In the genomic region with DNA sequence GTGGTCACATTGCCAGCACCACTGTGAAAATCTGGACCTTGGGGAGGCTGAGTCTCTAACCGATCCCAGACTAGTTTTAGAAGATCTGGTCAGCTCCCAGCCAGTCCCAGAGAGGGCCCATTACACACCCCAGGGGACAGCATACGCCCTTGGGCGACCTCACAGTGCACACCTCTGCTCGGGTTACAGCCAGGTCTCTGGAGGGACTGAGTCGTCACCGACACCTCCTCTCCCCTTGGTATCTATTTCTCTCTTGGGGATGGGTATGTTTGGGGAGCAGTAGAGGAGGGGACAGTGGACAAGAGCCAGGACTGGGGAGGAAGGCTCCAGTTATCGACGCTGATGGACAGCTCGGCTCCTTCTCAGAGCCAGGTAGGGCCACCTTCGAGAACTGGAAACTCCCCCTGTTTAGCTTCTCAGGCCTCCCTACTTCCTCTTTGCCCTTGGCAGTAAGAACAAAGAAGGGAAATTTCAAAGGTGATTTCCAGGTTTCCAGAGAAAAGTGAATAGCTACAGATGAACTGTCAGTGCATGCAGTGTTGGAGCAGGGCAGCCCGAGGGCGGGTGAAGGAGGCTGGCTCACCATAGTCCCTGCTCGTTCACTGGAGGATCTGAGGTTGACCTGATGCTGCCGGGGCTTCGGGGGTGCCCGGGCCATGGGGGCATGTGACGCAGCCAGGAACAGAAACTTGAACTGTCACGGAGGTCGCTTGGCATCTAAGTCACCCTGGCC, we compare ENCODE assay signal across 8 cellular contexts. TPM values are rescaled to one million over a fixed set of nuclear protein-coding genes. Genes with fewer than 3 reads are reported as not detected.
DNase-seq lines count a peak whose midpoint lies in the region; ATAC-seq, FAIRE-seq and TF ChIP-seq lines count a peak whose summit lies in the region.

No MANE protein-coding gene starts in this region.

- no peak overlapping the region for H3K4me2 ChIP-seq in HepG2 (ENCODE audit: low read depth, low read length)

- TF ChIP-seq POLR2A in HepG2 (IDR thresholded peaks at IDR 0.05; ENCODE audit: insufficient read depth in 1 of 2, low read depth in 2 of 2, low read length in 2 of 2): no peak

- no peak for TF ChIP-seq RAD21 in HepG2 (CRISPR knock-in tag; IDR thresholded peaks at IDR 0.05)

- DNase-seq in CD4-positive, alpha-beta memory T cell: no peak
- DNase-seq in GM19240 (ENCODE audit: insufficient read length, low spot score) (peak; percentile 42), NCI-H69 (lab: John Stamatoyannopoulos, UW) (peak; percentile 11), HepG2 (ENCODE audit: low spot score) (no peak), NCI-H187 (lab: John Stamatoyannopoulos, UW) (no peak), aorta (no peak), GDM1 (lab: John Stamatoyannopoulos, UW) (no peak)

- CTCF ChIA-PET in CD4-positive, alpha-beta memory T cell (lab: Charles Lee; ENCODE audit: partially characterized antibody): interaction anchor here (1.0 to 2.0 kb wide), 3 partner anchors 76 to 238 kb away, joined by 3 to 8 read pairs (median 5); no protein-coding TSS in a partner anchor
- CTCF ChIA-PET in HepG2 (lab: Yijun Ruan, JAX; ENCODE audit: low intra/inter-chr PET ratio, low total read pairs): no interaction called here

- in situ Hi-C loops in HepG2 (cut with HindIII; ENCODE audit: extremely low pct_ligation_motif_present, low pct_unique_long_range_greater_than_20kb): no loop called here

- no peaks in the 10 kb centered on the region for H3K9me3 ChIP-seq in CD4-positive, alpha-beta memory T cell (ENCODE audit: control insufficient read depth in 1 of 2, low read length in 2 of 2)
- H3K9me3 ChIP-seq in HepG2 (ENCODE audit: low read length) (no peaks in the 10 kb centered on the region), aorta (ENCODE audit: control insufficient read depth, low read length) (no peaks in the 10 kb centered on the region)

- 40% methylated on average over 13 of the region's 19 CpGs for WGBS in HepG2 (ENCODE audit: low lambda C conversion rate)
- 66 to 71% methylated on average over 19 of the region's 19 CpGs for WGBS in aorta, 2 donors

- no peaks in the 10 kb centered on the region for H3K36me3 ChIP-seq in CD4-positive, alpha-beta memory T cell (ENCODE audit: insufficient read depth, low read length)
- no peaks in the 10 kb centered on the region for H3K36me3 ChIP-seq in HepG2 (replicated peaks in 1 of 2; ENCODE audit: control insufficient read depth in 1 of 2, insufficient read depth in 2 of 2, low read length in 2 of 2)
- no peaks in the 10 kb centered on the region for H3K36me3 ChIP-seq in aorta (ENCODE audit: control insufficient read depth in 1 of 2, insufficient read depth in 2 of 2, low read length in 1 of 2)

- H3K4me3 Mint-ChIP-seq in CD4-positive, alpha-beta memory T cell: peak overlapping the region in 2 of 8 donors; percentile 36 to 70

- H2AFZ ChIP-seq in HepG2 (ENCODE audit: low read length): no peak overlapping the region

- peak overlapping the region in 5 of 7 donors; percentile 67 to 82 (median 75) for H3K27ac Mint-ChIP-seq in CD4-positive, alpha-beta memory T cell

- H3K27ac ChIP-seq in CD4-positive, alpha-beta memory T cell (ENCODE audit: low read depth, low read length): no peak overlapping the region
- no peak overlapping the region for H3K27ac ChIP-seq in HepG2 (ENCODE audit: extremely low read length, insufficient read depth, low read length)
- no peak overlapping the region for H3K27ac ChIP-seq in aorta (ENCODE audit: low read depth in 1 of 2, low read length in 2 of 2)

- H3K9ac ChIP-seq in HepG2 (ENCODE audit: insufficient read depth, low read depth, low read length): no peak overlapping the region

- H3K27me3 Mint-ChIP-seq in CD4-positive, alpha-beta memory T cell: no peaks in the 10 kb centered on the region

- ATAC-seq in HepG2: no peak
- ATAC-seq in HG03439 (IDR thresholded peaks at IDR 0.05; ENCODE audit: unreplicated experiment): no peak
- ATAC-seq in aorta (ENCODE audit: low FRiP score): no peak

- H3K4me1 ChIP-seq in CD4-positive, alpha-beta memory T cell (ENCODE audit: insufficient read depth, low read length): peaks cover 30% of the 10 kb centered on the region
- peaks cover 18% of the 10 kb centered on the region for H3K4me1 ChIP-seq in HepG2 (ENCODE audit: insufficient read depth, low read length)
- no peaks in the 10 kb centered on the region for H3K4me1 ChIP-seq in aorta (ENCODE audit: control insufficient read depth in 1 of 2, insufficient read depth in 2 of 2, low read length in 2 of 2)

- peaks cover 23 to 52% (median 37%) of the 10 kb centered on the region in 4 donors for H3K4me1 Mint-ChIP-seq in CD4-positive, alpha-beta memory T cell

- intact Hi-C loops in CD4-positive, alpha-beta memory T cell (cut with micrococcal nuclease): no loop called here
- intact Hi-C loops in HepG2 (cut with micrococcal nuclease; ENCODE audit: unreplicated experiment): no loop called here
- intact Hi-C loops in aorta (cut with DNase I): no loop called here

- POLR2A ChIA-PET in CD4-positive, alpha-beta memory T cell (lab: Charles Lee; ENCODE audit: partially characterized antibody): interaction anchor here (1.0 to 9.8 kb wide), 6 partner anchors 17 to 76 kb away, joined by 3 to 121 read pairs (median 6); no protein-coding TSS in a partner anchor
- POLR2A ChIA-PET in HepG2 (lab: Yijun Ruan, JAX): interaction anchor here (1.2 to 3.1 kb wide), 2 partner anchors 12 to 16 kb away, joined by 3 to 17 read pairs; a partner anchor contains a TSS

- TF ChIP-seq EP300 in HepG2 (IDR thresholded peaks at IDR 0.05; ENCODE audit: low read depth in 2 of 2, low read length in 2 of 2): no peak
- TF ChIP-seq EP300 in HepG2 (CRISPR knock-in tag; IDR thresholded peaks at IDR 0.05; ENCODE audit: borderline replicate concordance): no peak

- no peaks in the 10 kb centered on the region for H3K79me2 ChIP-seq in HepG2 (ENCODE audit: insufficient read depth, low read length)

- no TSS peak for BruUV-seq in HepG2 (replicated peaks; lab: Mats Ljungman, UMichigan)

- H3K9me3 Mint-ChIP-seq in CD4-positive, alpha-beta memory T cell: no peaks in the 10 kb centered on the region

- H3K36me3 Mint-ChIP-seq in CD4-positive, alpha-beta memory T cell: peaks cover 0 to 7% of the 10 kb centered on the region in 2 donors

- TF ChIP-seq CTCF in HepG2 (CRISPR knock-in tag; IDR thresholded peaks at IDR 0.05): no peak

- H4K20me1 ChIP-seq in HepG2 (ENCODE audit: insufficient read depth, low read length): no peaks in the 10 kb centered on the region

- H3K27me3 ChIP-seq in CD4-positive, alpha-beta memory T cell (ENCODE audit: insufficient read depth, low read length): no peaks in the 10 kb centered on the region
- H3K27me3 ChIP-seq in HepG2 (ENCODE audit: control insufficient read depth in 1 of 2, insufficient read depth in 2 of 2, low read length in 2 of 2) (peaks cover 31 to 76% of the 10 kb centered on the region in 2 experiments), aorta (ENCODE audit: control insufficient read depth in 1 of 2, insufficient read depth in 2 of 2, low read length in 1 of 2) (no peaks in the 10 kb centered on the region)

- FAIRE-seq in HepG2 (lab: Jason Lieb, UNC): no peak

- no peak overlapping the region for H3K4me3 ChIP-seq in CD4-positive, alpha-beta memory T cell (ENCODE audit: low read length in 2 of 2)
- H3K4me3 ChIP-seq in HepG2 (replicated peaks in 1 of 3; ENCODE audit: insufficient read depth in 1 of 3, low read depth in 2 of 3, low read length in 3 of 3): no peak overlapping the region
- H3K4me3 ChIP-seq in aorta (ENCODE audit: low read length in 2 of 2): no peak overlapping the region

RNA-seq across cellular contexts. Expression of a gene that starts 4.4 kb away (rescaled TPM):
- 10 to 100 TPM; 72.6 to 77.0 TPM for total RNA-seq in CD4-positive, alpha-beta memory T cell
- polyA plus RNA-seq in CD4-positive, alpha-beta memory T cell: 1 to 10 TPM; 2.3 to 8.1 TPM
- total RNA-seq in HepG2 (2016; rRNA removed; fragmentation: Illumina TruSeq; extraction: Trizol) (11.3 and 25.9 TPM in 2 replicates), aorta (10 to 100 TPM; 49.6 to 55.6 TPM)
- total RNA-seq in HepG2 (2016; cell fraction: cytosol; rRNA removed; fragmentation: Illumina TruSeq; extraction: Trizol; ENCODE audit: low read depth): 3.5 and 4.2 TPM in 2 replicates
- total RNA-seq in HepG2 (2016; cell fraction: insoluble cytoplasmic fraction; rRNA removed; fragmentation: Illumina TruSeq; extraction: Trizol): 8.4 and 25.7 TPM in 2 replicates
- 10.9 and 11.4 TPM in 2 replicates for total RNA-seq in HepG2 (2016; cell fraction: membrane; rRNA removed; fragmentation: Illumina TruSeq; extraction: Trizol)
- total RNA-seq in HepG2 (2016; cell fraction: nucleus; rRNA removed; fragmentation: Illumina TruSeq; extraction: Trizol): 22.1 and 28.3 TPM in 2 replicates
- polyA plus RNA-seq in HepG2 (2011; rRNA removed) (46.6 and 69.2 TPM in 2 replicates), aorta (10 to 100 TPM in 1 of 2 donors, 1 to 10 TPM in 1; 6.1 to 38.8 TPM)
- polyA plus RNA-seq in HepG2 (2011; cell fraction: cytosol; rRNA removed): 33.4 and 47.8 TPM in 2 replicates
- polyA plus RNA-seq in HepG2 (2011; cell fraction: nucleus; rRNA removed): 135 and 157 TPM in 2 replicates
- polyA plus RNA-seq in HepG2 (2012): 27.3 and 39.4 TPM in 2 replicates
- polyA plus RNA-seq in HepG2 (2016; cell fraction: cytosol; fragmentation: Illumina TruSeq; extraction: Trizol; ENCODE audit: low read depth): 1.0 and 1.2 TPM in 2 replicates
- polyA plus RNA-seq in HepG2 (2016; cell fraction: insoluble cytoplasmic fraction; fragmentation: Illumina TruSeq; extraction: Trizol; ENCODE audit: low read depth): 6.0 and 8.4 TPM in 2 replicates
- 3.1 and 3.2 TPM in 2 replicates for polyA plus RNA-seq in HepG2 (2016; cell fraction: membrane; fragmentation: Illumina TruSeq; extraction: Trizol; ENCODE audit: low read depth)
- 51.6 and 60.2 TPM in 2 replicates for polyA plus RNA-seq in HepG2 (2016; cell fraction: nucleus; fragmentation: Illumina TruSeq; extraction: Trizol; ENCODE audit: insufficient read depth, low read depth)
- 29.1 and 175 TPM in 2 replicates for polyA minus RNA-seq in HepG2 (2011; rRNA and poly(A)+ RNA removed; ENCODE audit: low replicate concordance)
- 41.8 and 45.0 TPM in 2 replicates for polyA minus RNA-seq in HepG2 (2011; cell fraction: cytosol; rRNA and poly(A)+ RNA removed)
- 25.8 and 31.7 TPM in 2 replicates for polyA minus RNA-seq in HepG2 (2011; cell fraction: nucleus; rRNA and poly(A)+ RNA removed)

RNA-seq across cellular contexts. Expression of a gene that starts 16.4 kb away (rescaled TPM):
- total RNA-seq in CD4-positive, alpha-beta memory T cell: 10 to 100 TPM; 24.4 to 24.5 TPM
- 10 to 100 TPM; 18.7 to 42.5 TPM for polyA plus RNA-seq in CD4-positive, alpha-beta memory T cell
- total RNA-seq in HepG2 (2016; rRNA removed; fragmentation: Illumina TruSeq; extraction: Trizol) (23.2 and 26.7 TPM in 2 replicates), aorta (10 to 100 TPM in 1 of 2 donors, 1 to 10 TPM in 1; 10.0 to 12.7 TPM)
- total RNA-seq in HepG2 (2016; cell fraction: cytosol; rRNA removed; fragmentation: Illumina TruSeq; extraction: Trizol; ENCODE audit: low read depth): 40.7 and 45.8 TPM in 2 replicates
- 26.3 and 27.1 TPM in 2 replicates for total RNA-seq in HepG2 (2016; cell fraction: insoluble cytoplasmic fraction; rRNA removed; fragmentation: Illumina TruSeq; extraction: Trizol)
- total RNA-seq in HepG2 (2016; cell fraction: membrane; rRNA removed; fragmentation: Illumina TruSeq; extraction: Trizol): 37.4 and 41.3 TPM in 2 replicates
- total RNA-seq in HepG2 (2016; cell fraction: nucleus; rRNA removed; fragmentation: Illumina TruSeq; extraction: Trizol): 10.3 and 11.7 TPM in 2 replicates
- polyA plus RNA-seq in HepG2 (2011; rRNA removed) (24.8 and 27.8 TPM in 2 replicates), aorta (10 to 100 TPM; 14.0 to 20.5 TPM)
- 18.3 and 31.5 TPM in 2 replicates for polyA plus RNA-seq in HepG2 (2011; cell fraction: cytosol; rRNA removed)
- 24.2 and 29.2 TPM in 2 replicates for polyA plus RNA-seq in HepG2 (2011; cell fraction: nucleus; rRNA removed)
- 14.6 and 20.3 TPM in 2 replicates for polyA plus RNA-seq in HepG2 (2012)
- polyA plus RNA-seq in HepG2 (2016; cell fraction: cytosol; fragmentation: Illumina TruSeq; extraction: Trizol; ENCODE audit: low read depth): 55.3 and 63.9 TPM in 2 replicates
- polyA plus RNA-seq in HepG2 (2016; cell fraction: insoluble cytoplasmic fraction; fragmentation: Illumina TruSeq; extraction: Trizol; ENCODE audit: low read depth): 33.9 and 35.0 TPM in 2 replicates
- 40.8 and 47.0 TPM in 2 replicates for polyA plus RNA-seq in HepG2 (2016; cell fraction: membrane; fragmentation: Illumina TruSeq; extraction: Trizol; ENCODE audit: low read depth)
- polyA plus RNA-seq in HepG2 (2016; cell fraction: nucleus; fragmentation: Illumina TruSeq; extraction: Trizol; ENCODE audit: insufficient read depth, low read depth): 23.0 and 24.9 TPM in 2 replicates
- 10.9 and 17.9 TPM in 2 replicates for polyA minus RNA-seq in HepG2 (2011; rRNA and poly(A)+ RNA removed; ENCODE audit: low replicate concordance)
- polyA minus RNA-seq in HepG2 (2011; cell fraction: cytosol; rRNA and poly(A)+ RNA removed): 4.6 and 5.6 TPM in 2 replicates
- polyA minus RNA-seq in HepG2 (2011; cell fraction: nucleus; rRNA and poly(A)+ RNA removed): 8.2 and 14.2 TPM in 2 replicates

RNA-seq across cellular contexts. Expression of a gene that starts 30.4 kb away (rescaled TPM):
- total RNA-seq in CD4-positive, alpha-beta memory T cell: 10 to 100 TPM; 19.4 to 19.7 TPM
- polyA plus RNA-seq in CD4-positive, alpha-beta memory T cell: 1 to 10 TPM in 1 of 2 donors, not detected in 1; 1.5 TPM
- total RNA-seq in HepG2 (2016; rRNA removed; fragmentation: Illumina TruSeq; extraction: Trizol) (0.35 and 1.5 TPM in 2 replicates), aorta (1 to 10 TPM; 4.6 to 5.4 TPM)
- total RNA-seq in HepG2 (2016; cell fraction: cytosol; rRNA removed; fragmentation: Illumina TruSeq; extraction: Trizol; ENCODE audit: low read depth): 0.35 and 0.51 TPM in 2 replicates
- 0.61 and 2.2 TPM in 2 replicates for total RNA-seq in HepG2 (2016; cell fraction: insoluble cytoplasmic fraction; rRNA removed; fragmentation: Illumina TruSeq; extraction: Trizol)
- 0.77 and 0.90 TPM in 2 replicates for total RNA-seq in HepG2 (2016; cell fraction: membrane; rRNA removed; fragmentation: Illumina TruSeq; extraction: Trizol)
- total RNA-seq in HepG2 (2016; cell fraction: nucleus; rRNA removed; fragmentation: Illumina TruSeq; extraction: Trizol): 2.3 and 2.8 TPM in 2 replicates
- polyA plus RNA-seq in HepG2 (2011; rRNA removed) (1.6 and 2.7 TPM in 2 replicates), aorta (1 to 10 TPM in 1 of 2 donors, not detected in 1; 5.3 TPM)
- polyA plus RNA-seq in HepG2 (2011; cell fraction: cytosol; rRNA removed): 0.71 and 0.90 TPM in 2 replicates
- 17.9 and 22.1 TPM in 2 replicates for polyA plus RNA-seq in HepG2 (2011; cell fraction: nucleus; rRNA removed)
- polyA plus RNA-seq in HepG2 (2012): 0.72 and 2.1 TPM in 2 replicates
- polyA plus RNA-seq in HepG2 (2016; cell fraction: cytosol; fragmentation: Illumina TruSeq; extraction: Trizol; ENCODE audit: low read depth): 0.47 and 0.50 TPM in 2 replicates
- 0.32 and 0.50 TPM in 2 replicates for polyA plus RNA-seq in HepG2 (2016; cell fraction: insoluble cytoplasmic fraction; fragmentation: Illumina TruSeq; extraction: Trizol; ENCODE audit: low read depth)
- polyA plus RNA-seq in HepG2 (2016; cell fraction: membrane; fragmentation: Illumina TruSeq; extraction: Trizol; ENCODE audit: low read depth): 0.47 and 0.74 TPM in 2 replicates
- polyA plus RNA-seq in HepG2 (2016; cell fraction: nucleus; fragmentation: Illumina TruSeq; extraction: Trizol; ENCODE audit: insufficient read depth, low read depth): 9.2 and 10.4 TPM in 2 replicates
- polyA minus RNA-seq in HepG2 (2011; rRNA and poly(A)+ RNA removed; ENCODE audit: low replicate concordance): 1.6 and 5.1 TPM in 2 replicates
- not detected in 2 replicates for polyA minus RNA-seq in HepG2 (2011; cell fraction: cytosol; rRNA and poly(A)+ RNA removed)
- polyA minus RNA-seq in HepG2 (2011; cell fraction: nucleus; rRNA and poly(A)+ RNA removed): 3.9 and 4.1 TPM in 2 replicates

RNA-seq across cellular contexts. Expression of a gene that starts 58.2 kb away (rescaled TPM):
- 10 to 100 TPM; 55.1 to 57.4 TPM for total RNA-seq in CD4-positive, alpha-beta memory T cell
- polyA plus RNA-seq in CD4-positive, alpha-beta memory T cell: 10 to 100 TPM in 1 of 2 donors, 1 to 10 TPM in 1; 3.7 to 13.2 TPM
- total RNA-seq in HepG2 (2016; rRNA removed; fragmentation: Illumina TruSeq; extraction: Trizol) (8.4 and 21.2 TPM in 2 replicates), aorta (10 to 100 TPM; 11.1 to 16.8 TPM)
- total RNA-seq in HepG2 (2016; cell fraction: cytosol; rRNA removed; fragmentation: Illumina TruSeq; extraction: Trizol; ENCODE audit: low read depth): 5.5 and 5.9 TPM in 2 replicates
- 6.5 and 21.5 TPM in 2 replicates for total RNA-seq in HepG2 (2016; cell fraction: insoluble cytoplasmic fraction; rRNA removed; fragmentation: Illumina TruSeq; extraction: Trizol)
- 8.5 and 9.2 TPM in 2 replicates for total RNA-seq in HepG2 (2016; cell fraction: membrane; rRNA removed; fragmentation: Illumina TruSeq; extraction: Trizol)
- total RNA-seq in HepG2 (2016; cell fraction: nucleus; rRNA removed; fragmentation: Illumina TruSeq; extraction: Trizol): 22.7 and 27.7 TPM in 2 replicates
- polyA plus RNA-seq in HepG2 (2011; rRNA removed) (27.9 and 43.4 TPM in 2 replicates), aorta (10 to 100 TPM in 1 of 2 donors, 1 to 10 TPM in 1; 2.9 to 10.2 TPM)
- 24.2 and 26.5 TPM in 2 replicates for polyA plus RNA-seq in HepG2 (2011; cell fraction: cytosol; rRNA removed)
- 68.4 and 71.2 TPM in 2 replicates for polyA plus RNA-seq in HepG2 (2011; cell fraction: nucleus; rRNA removed)
- polyA plus RNA-seq in HepG2 (2012): 35.8 and 38.5 TPM in 2 replicates
- 4.3 and 4.5 TPM in 2 replicates for polyA plus RNA-seq in HepG2 (2016; cell fraction: cytosol; fragmentation: Illumina TruSeq; extraction: Trizol; ENCODE audit: low read depth)
- 11.7 and 14.4 TPM in 2 replicates for polyA plus RNA-seq in HepG2 (2016; cell fraction: insoluble cytoplasmic fraction; fragmentation: Illumina TruSeq; extraction: Trizol; ENCODE audit: low read depth)
- 10.0 and 11.0 TPM in 2 replicates for polyA plus RNA-seq in HepG2 (2016; cell fraction: membrane; fragmentation: Illumina TruSeq; extraction: Trizol; ENCODE audit: low read depth)
- 48.6 and 52.0 TPM in 2 replicates for polyA plus RNA-seq in HepG2 (2016; cell fraction: nucleus; fragmentation: Illumina TruSeq; extraction: Trizol; ENCODE audit: insufficient read depth, low read depth)
- polyA minus RNA-seq in HepG2 (2011; rRNA and poly(A)+ RNA removed; ENCODE audit: low replicate concordance): 49.9 and 152 TPM in 2 replicates
- 50.4 and 69.9 TPM in 2 replicates for polyA minus RNA-seq in HepG2 (2011; cell fraction: cytosol; rRNA and poly(A)+ RNA removed)
- 56.1 and 70.2 TPM in 2 replicates for polyA minus RNA-seq in HepG2 (2011; cell fraction: nucleus; rRNA and poly(A)+ RNA removed)

Comparison
In these comparisons a context has a peak if more than half of its experiments do, and no peak if none do; other contexts are left out.
1. DNase-seq: peak in GM19240 (single experiment) and NCI-H69 (single experiment); none in CD4-positive, alpha-beta memory T cell (0 of 5), HepG2 (single experiment), NCI-H187 (0 of 2), aorta (0 of 2) and GDM1 (single experiment).